Comparison of ENCODE assay signal across 10 cellular contexts in the genomic region with DNA sequence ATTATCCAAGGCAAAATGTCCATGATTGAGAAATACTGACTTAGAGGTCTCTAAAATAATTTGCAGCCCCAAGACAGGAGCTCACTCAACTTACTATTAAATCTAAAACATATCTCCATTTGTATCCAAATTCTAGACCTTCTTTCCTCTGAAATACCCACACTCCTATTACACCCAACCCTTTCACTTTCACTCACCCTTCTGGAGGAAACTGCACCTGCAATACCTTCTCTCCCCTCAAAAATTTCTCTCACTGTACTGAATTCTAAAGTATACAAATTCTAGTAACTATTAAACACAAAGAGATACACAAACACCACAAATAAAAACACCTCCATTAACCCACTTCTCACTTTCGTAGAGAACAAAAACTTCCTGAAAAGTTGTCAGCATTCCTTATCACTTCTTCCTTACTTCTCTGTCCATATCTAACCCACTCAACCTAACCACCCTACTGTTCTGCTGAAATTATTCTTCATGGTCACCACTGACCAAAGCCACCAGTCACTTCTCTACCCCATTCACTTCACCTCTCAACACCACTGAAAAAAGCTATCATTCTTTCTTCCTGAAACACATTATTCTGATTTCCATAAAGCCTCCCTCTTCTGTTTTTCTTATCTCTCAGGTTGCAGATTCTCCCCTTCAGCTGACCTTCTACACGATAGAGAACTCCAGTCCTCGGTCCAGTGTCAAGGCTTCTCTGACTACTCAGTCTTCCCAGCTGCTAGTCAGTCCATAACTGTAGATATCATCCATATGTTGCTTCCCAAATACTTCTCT. TPM values are rescaled to one million over a fixed set of nuclear protein-coding genes. Genes with fewer than 3 reads are reported as not detected.
A peak's percentile ranks its signal among the peaks of the same experiment; 100 is the strongest.
DNase-seq lines count a peak whose midpoint lies in the region; ATAC-seq and TF ChIP-seq lines count a peak whose summit lies in the region.
"Had no signal": no experiment of that assay in that cellular context is flagged by ENCODE, and none has a peak within 500 bp of the region (broad histone marks: within the 10 kb centered on the region; RNA-seq: fewer than 3 reads in every experiment).

No MANE protein-coding gene starts in this region.

- H3K14ac ChIP-seq in H9 (ENCODE audit: insufficient read depth, low read length): no peak overlapping the region

- no peak overlapping the region for H3K4me2 ChIP-seq in H9 (ENCODE audit: insufficient read depth, insufficient read length, low read length)
- H3K4me2 ChIP-seq in hepatocyte: no peak overlapping the region

- H3K4me3 ChIP-seq in hepatocyte: no peak overlapping the region
- H3K4me3 ChIP-seq: BLaER1 treated with 17β-estradiol and CSF1 and Interleukin-3, amounts not matched to agents 10 nM and 100 nM; MG63 had no signal

- H3K23me2 ChIP-seq in H9 (ENCODE audit: insufficient read length, low read depth, low read length, poor library complexity, severe bottlenecking): no peaks in the 10 kb centered on the region

- TF ChIP-seq CTCF in GM12872 (IDR thresholded peaks at IDR 0.05; ENCODE audit: insufficient read depth, low read depth, low read length) (peak; percentile 15; the same call in 1 of the 3 replicates), H9 (conservative IDR thresholded peaks at IDR 0.05) (no peak), hepatocyte (IDR thresholded peaks at IDR 0.05; ENCODE audit: poor library complexity) (no peak)

- H3K27me3 Mint-ChIP-seq in activated T-helper 17 cell treated with anti-CD3 and anti-CD28 coated beads, Interleukin-2, amount 50 U/mL, for 72 hours: no peaks in the 10 kb centered on the region
- no peaks in the 10 kb centered on the region for H3K27me3 Mint-ChIP-seq in H9 (ENCODE audit: low read depth)

- no peak overlapping the region for H2BK15ac ChIP-seq in H9 (ENCODE audit: low read depth, low read length)

- H3K27ac ChIP-seq in H9 (ENCODE audit: insufficient read length, low read depth, low read length) (no peak overlapping the region), hepatocyte (no peak overlapping the region)
- H3K27ac ChIP-seq: BLaER1 treated with 17β-estradiol and CSF1 and Interleukin-3, amounts not matched to agents 10 nM and 100 nM had no signal

- H3K9ac ChIP-seq in H9 (ENCODE audit: extremely low read depth, insufficient read length, low read length): no peak overlapping the region
- H3K9ac ChIP-seq: BLaER1 treated with 17β-estradiol and CSF1 and Interleukin-3, amounts not matched to agents 10 nM and 100 nM had no signal

- H3T11ph ChIP-seq in H9 (ENCODE audit: low read length): no peak overlapping the region

- no peaks in the 10 kb centered on the region for H3K9me3 Mint-ChIP-seq in activated T-helper 17 cell treated with anti-CD3 and anti-CD28 coated beads, Interleukin-2, amount 50 U/mL, for 72 hours
- H3K9me3 Mint-ChIP-seq in H9: no peaks in the 10 kb centered on the region

- H3K36me3 ChIP-seq in hepatocyte (replicated peaks; ENCODE audit: insufficient read depth, low read depth): no peaks in the 10 kb centered on the region
- H3K36me3 ChIP-seq: MG63 had no signal

- no peaks in the 10 kb centered on the region for H3K4me1 ChIP-seq in H9 (ENCODE audit: insufficient read depth, low read length)
- no peaks in the 10 kb centered on the region for H3K4me1 ChIP-seq in hepatocyte (ENCODE audit: insufficient read depth)

- H2AK5ac ChIP-seq in H9 (ENCODE audit: insufficient read length, low read length): no peak overlapping the region

- no peak overlapping the region for H2BK120ac ChIP-seq in H9 (ENCODE audit: low read depth, low read length, poor library complexity, severe bottlenecking)

- H3K4me3 Mint-ChIP-seq in activated T-helper 17 cell treated with anti-CD3 and anti-CD28 coated beads, Interleukin-2, amount 50 U/mL, for 72 hours: no peak overlapping the region
- H3K4me3 Mint-ChIP-seq in H9: no peak overlapping the region

- H3K23ac ChIP-seq in H9 (ENCODE audit: insufficient read length, low read depth, low read length): no peak overlapping the region

- DNase-seq in H9 (no peak), hepatocyte (ENCODE audit: low spot score) (no peak), anterior cingulate cortex (lab: John Stamatoyannopoulos, UW) (no peak), NCI-H345 treated with DMSO at 0.1 percent for 48 hours (lab: John Stamatoyannopoulos, UW; ENCODE audit: unreplicated experiment) (no peak)
- DNase-seq: MG63 had no signal

- H3K4me1 Mint-ChIP-seq in activated T-helper 17 cell treated with anti-CD3 and anti-CD28 coated beads, Interleukin-2, amount 50 U/mL, for 72 hours: peaks cover 22% of the 10 kb centered on the region
- H3K4me1 Mint-ChIP-seq in H9: peaks cover 4 to 8% of the 10 kb centered on the region in 2 experiments; a peak in 3 of 4 replicates

- no peak overlapping the region for H3K4ac ChIP-seq in H9 (ENCODE audit: low read depth, low read length)

- H3K79me1 ChIP-seq in H9 (ENCODE audit: insufficient read depth, low read depth, low read length, poor library complexity, severe bottlenecking): peaks cover 3% of the 10 kb centered on the region

- H3K56ac ChIP-seq in H9 (ENCODE audit: insufficient read length, low read depth, low read length): no peak overlapping the region

- no peak overlapping the region for H2BK5ac ChIP-seq in H9 (ENCODE audit: insufficient read length, low read length)

- no peak overlapping the region for H4K5ac ChIP-seq in H9 (ENCODE audit: insufficient read length, low read depth, low read length)

- no peak overlapping the region for H4K91ac ChIP-seq in H9 (ENCODE audit: insufficient read length, low read depth, low read length)

- H3K9me3 ChIP-seq in H9 (ENCODE audit: control insufficient read depth, low read depth, low read length) (no peaks in the 10 kb centered on the region), hepatocyte (ENCODE audit: low read depth) (no peaks in the 10 kb centered on the region)
- H3K9me3 ChIP-seq: BLaER1 treated with 17β-estradiol and CSF1 and Interleukin-3, amounts not matched to agents 10 nM and 100 nM; MG63 had no signal

- H2BK12ac ChIP-seq in H9 (ENCODE audit: insufficient read length, low read depth, low read length): no peak overlapping the region

- no peaks in the 10 kb centered on the region for H3K9me2 ChIP-seq in hepatocyte (replicated peaks; ENCODE audit: insufficient read depth)

- peak overlapping the region; percentile 3 for H3K27ac Mint-ChIP-seq in activated T-helper 17 cell treated with anti-CD3 and anti-CD28 coated beads, Interleukin-2, amount 50 U/mL, for 72 hours
- H3K27ac Mint-ChIP-seq in H9: no peak overlapping the region; a peak in 1 of 7 replicates

- H2AFZ ChIP-seq in H9 (ENCODE audit: low read length) (no peak overlapping the region), hepatocyte (no peak overlapping the region)

- H3K79me2 ChIP-seq in H9 (ENCODE audit: insufficient read depth, low read length) (peaks cover 2% of the 10 kb centered on the region; the same call in 1 of the 2 replicates), hepatocyte (peaks cover 69% of the 10 kb centered on the region)

- 100% methylated on average over 1 of the region's 3 CpGs for WGBS in H9 (ENCODE audit: extremely low coverage, insufficient read length, low lambda C conversion rate)
- 81% methylated on average over 3 of the region's 3 CpGs for WGBS in hepatocyte (ENCODE audit: low lambda C conversion rate, missing lambda C conversion rate)

- no peaks in the 10 kb centered on the region for H4K20me1 ChIP-seq in H9 (ENCODE audit: control insufficient read depth, insufficient read depth, insufficient read length)
- no peaks in the 10 kb centered on the region for H4K20me1 ChIP-seq in hepatocyte (ENCODE audit: insufficient read depth, poor library complexity, severe bottlenecking)

- H3K27me3 ChIP-seq in H9 (ENCODE audit: insufficient read depth, low read length) (no peaks in the 10 kb centered on the region), hepatocyte (no peaks in the 10 kb centered on the region)
- H3K27me3 ChIP-seq: BLaER1 treated with 17β-estradiol and CSF1 and Interleukin-3, amounts not matched to agents 10 nM and 100 nM; MG63 had no signal

- ATAC-seq in GM19467 (IDR thresholded peaks at IDR 0.05; ENCODE audit: unreplicated experiment): peak; percentile 68
- peak; percentile 64 for ATAC-seq in HG03064 (IDR thresholded peaks at IDR 0.05; ENCODE audit: low read depth, unreplicated experiment)
- ATAC-seq in activated T-helper 17 cell treated with anti-CD3 and anti-CD28 coated beads, Interleukin-2, amount 50 U/mL, for 72 hours (replicated peaks): no peak

- H3K18ac ChIP-seq in H9 (ENCODE audit: insufficient read length, low read depth, low read length): no peak overlapping the region

- peaks cover 60% of the 10 kb centered on the region for H3K36me3 Mint-ChIP-seq in activated T-helper 17 cell treated with anti-CD3 and anti-CD28 coated beads, Interleukin-2, amount 50 U/mL, for 72 hours (ENCODE audit: low read depth)
- peaks cover 2 to 11% (median 8%) of the 10 kb centered on the region in 3 experiments; a peak in 5 of 7 replicates for H3K36me3 Mint-ChIP-seq in H9 (ENCODE audit: insufficient read depth in 1 of 3, low read depth in 3 of 3)

- no peak overlapping the region for H4K8ac ChIP-seq in H9 (replicated peaks; ENCODE audit: insufficient read length, low read depth, low read length)

- H2BK20ac ChIP-seq in H9 (ENCODE audit: low read depth, low read length, poor library complexity, severe bottlenecking): no peak overlapping the region

RNA-seq across cellular contexts. Expression of a gene that starts 12.0 kb away (rescaled TPM):
- 10 to 100 TPM; 18.4 to 26.1 TPM for total RNA-seq in activated T-helper 17 cell treated with anti-CD3 and anti-CD28 coated beads, Interleukin-2, amount 50 U/mL, for 72 hours
- 16.9 and 17.0 TPM in 2 replicates for total RNA-seq in H9 (2021)
- total RNA-seq in hepatocyte: 88.6 and 96.2 TPM in 2 replicates
- 54.3 and 62.1 TPM in 2 replicates for polyA plus RNA-seq in hepatocyte
